1 cellular context compared by ENCODE assay signal in genomic region chr17:7704601-7705268, GRCh38.
TF ChIP-seq lines count a peak whose summit lies in the region.

A gene with protein sequence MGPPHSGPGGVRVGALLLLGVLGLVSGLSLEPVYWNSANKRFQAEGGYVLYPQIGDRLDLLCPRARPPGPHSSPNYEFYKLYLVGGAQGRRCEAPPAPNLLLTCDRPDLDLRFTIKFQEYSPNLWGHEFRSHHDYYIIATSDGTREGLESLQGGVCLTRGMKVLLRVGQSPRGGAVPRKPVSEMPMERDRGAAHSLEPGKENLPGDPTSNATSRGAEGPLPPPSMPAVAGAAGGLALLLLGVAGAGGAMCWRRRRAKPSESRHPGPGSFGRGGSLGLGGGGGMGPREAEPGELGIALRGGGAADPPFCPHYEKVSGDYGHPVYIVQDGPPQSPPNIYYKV (plus strand): TSS chr17:7705202. CDS start chr17:7705599, 397 bp downstream.

TF ChIP-seq in HEK293, 187 proteins besides CTCF, POLR2A, EP300 and RAD21 (continued from another document and continues in another):
- TF ChIP-seq ZNF280D (tag by site-specific recombination; IDR thresholded peaks at IDR 0.05) (no peak), TRIM28 (IDR thresholded peaks at IDR 0.05; ENCODE audit: borderline replicate concordance, low read length) (no peak), ZNF76 (tag by site-specific recombination; IDR thresholded peaks at IDR 0.05; ENCODE audit: borderline replicate concordance, low read depth) (0 out of 2 replicates have a peak, but pooled peaks have one; percentile 67), ZNF2 (tag by site-specific recombination; IDR thresholded peaks at IDR 0.05) (no peak), PRDM4 (tag by site-specific recombination; IDR thresholded peaks at IDR 0.05) (0 out of 2 replicates have a peak, but pooled peaks have one; percentile 21), ZNF571 (tag by site-specific recombination; IDR thresholded peaks at IDR 0.05) (no peak), ZNF16 (tag by site-specific recombination; IDR thresholded peaks at IDR 0.05; ENCODE audit: low read depth) (no peak), ZBTB7A (tag by site-specific recombination; IDR thresholded peaks at IDR 0.05; ENCODE audit: low read depth) (peak; percentile 26; the same call in 1 of the 2 replicates), ZNF777 (tag by site-specific recombination; IDR thresholded peaks at IDR 0.05; ENCODE audit: borderline replicate concordance) (no peak), ZNF10 (tag by site-specific recombination; IDR thresholded peaks at IDR 0.05) (peak; percentile 61; the same call in 1 of the 2 replicates), MYNN (tag by site-specific recombination; IDR thresholded peaks at IDR 0.05; ENCODE audit: borderline replicate concordance) (no peak), BCL11B (tag by site-specific recombination; IDR thresholded peaks at IDR 0.05; ENCODE audit: low read depth) (no peak), OVOL3 (tag by site-specific recombination; IDR thresholded peaks at IDR 0.05) (no peak), ZNF544 (tag by site-specific recombination; IDR thresholded peaks at IDR 0.05) (no peak), ZNF792 (tag by site-specific recombination; IDR thresholded peaks at IDR 0.05) (no peak), ZFHX2 (tag by site-specific recombination; conservative IDR thresholded peaks at IDR 0.05) (peak; percentile 92), WT1 (tag by site-specific recombination; IDR thresholded peaks at IDR 0.05) (peak; percentile 75), ZNF561 (tag by site-specific recombination; IDR thresholded peaks at IDR 0.05; ENCODE audit: borderline replicate concordance) (peak; percentile 88; the same call in 1 of the 2 replicates), ZNF148 (tag by site-specific recombination; IDR thresholded peaks at IDR 0.05; ENCODE audit: borderline replicate concordance) (no peak), ZNF585B (tag by site-specific recombination; IDR thresholded peaks at IDR 0.05) (no peak), ZNF521 (tag by site-specific recombination; IDR thresholded peaks at IDR 0.05) (no peak), YY1 (tag by site-specific recombination; IDR thresholded peaks at IDR 0.05) (0 out of 2 replicates have a peak, but pooled peaks have one; percentile 11), ZNF645 (tag by site-specific recombination; IDR thresholded peaks at IDR 0.05) (no peak), SP2 (tag by site-specific recombination; IDR thresholded peaks at IDR 0.05) (peak; percentile 69), SP3 (tag by site-specific recombination; IDR thresholded peaks at IDR 0.05) (peak; percentile 97), ZSCAN23 (tag by site-specific recombination; IDR thresholded peaks at IDR 0.05) (no peak), ZSCAN16 (tag by site-specific recombination; IDR thresholded peaks at IDR 0.05) (no peak), ZNF510 (tag by site-specific recombination; IDR thresholded peaks at IDR 0.05; ENCODE audit: insufficient replicate concordance) (no peak), ZIC2 (tag by site-specific recombination; IDR thresholded peaks at IDR 0.05) (no peak), ZNF707 (tag by site-specific recombination; IDR thresholded peaks at IDR 0.05) (no peak), SCRT2 (tag by site-specific recombination; IDR thresholded peaks at IDR 0.05) (no peak; the same call in 1 of the 2 replicates)
- TF ChIP-seq, protein P1, sequence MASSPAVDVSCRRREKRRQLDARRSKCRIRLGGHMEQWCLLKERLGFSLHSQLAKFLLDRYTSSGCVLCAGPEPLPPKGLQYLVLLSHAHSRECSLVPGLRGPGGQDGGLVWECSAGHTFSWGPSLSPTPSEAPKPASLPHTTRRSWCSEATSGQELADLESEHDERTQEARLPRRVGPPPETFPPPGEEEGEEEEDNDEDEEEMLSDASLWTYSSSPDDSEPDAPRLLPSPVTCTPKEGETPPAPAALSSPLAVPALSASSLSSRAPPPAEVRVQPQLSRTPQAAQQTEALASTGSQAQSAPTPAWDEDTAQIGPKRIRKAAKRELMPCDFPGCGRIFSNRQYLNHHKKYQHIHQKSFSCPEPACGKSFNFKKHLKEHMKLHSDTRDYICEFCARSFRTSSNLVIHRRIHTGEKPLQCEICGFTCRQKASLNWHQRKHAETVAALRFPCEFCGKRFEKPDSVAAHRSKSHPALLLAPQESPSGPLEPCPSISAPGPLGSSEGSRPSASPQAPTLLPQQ (tag by site-specific recombination; IDR thresholded peaks at IDR 0.05): peak; percentile 87
- TF ChIP-seq, protein P2, sequence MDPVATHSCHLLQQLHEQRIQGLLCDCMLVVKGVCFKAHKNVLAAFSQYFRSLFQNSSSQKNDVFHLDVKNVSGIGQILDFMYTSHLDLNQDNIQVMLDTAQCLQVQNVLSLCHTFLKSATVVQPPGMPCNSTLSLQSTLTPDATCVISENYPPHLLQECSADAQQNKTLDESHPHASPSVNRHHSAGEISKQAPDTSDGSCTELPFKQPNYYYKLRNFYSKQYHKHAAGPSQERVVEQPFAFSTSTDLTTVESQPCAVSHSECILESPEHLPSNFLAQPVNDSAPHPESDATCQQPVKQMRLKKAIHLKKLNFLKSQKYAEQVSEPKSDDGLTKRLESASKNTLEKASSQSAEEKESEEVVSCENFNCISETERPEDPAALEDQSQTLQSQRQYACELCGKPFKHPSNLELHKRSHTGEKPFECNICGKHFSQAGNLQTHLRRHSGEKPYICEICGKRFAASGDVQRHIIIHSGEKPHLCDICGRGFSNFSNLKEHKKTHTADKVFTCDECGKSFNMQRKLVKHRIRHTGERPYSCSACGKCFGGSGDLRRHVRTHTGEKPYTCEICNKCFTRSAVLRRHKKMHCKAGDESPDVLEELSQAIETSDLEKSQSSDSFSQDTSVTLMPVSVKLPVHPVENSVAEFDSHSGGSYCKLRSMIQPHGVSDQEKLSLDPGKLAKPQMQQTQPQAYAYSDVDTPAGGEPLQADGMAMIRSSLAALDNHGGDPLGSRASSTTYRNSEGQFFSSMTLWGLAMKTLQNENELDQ (tag by site-specific recombination; IDR thresholded peaks at IDR 0.05; ENCODE audit: low read depth): no peak
- TF ChIP-seq, protein P3, sequence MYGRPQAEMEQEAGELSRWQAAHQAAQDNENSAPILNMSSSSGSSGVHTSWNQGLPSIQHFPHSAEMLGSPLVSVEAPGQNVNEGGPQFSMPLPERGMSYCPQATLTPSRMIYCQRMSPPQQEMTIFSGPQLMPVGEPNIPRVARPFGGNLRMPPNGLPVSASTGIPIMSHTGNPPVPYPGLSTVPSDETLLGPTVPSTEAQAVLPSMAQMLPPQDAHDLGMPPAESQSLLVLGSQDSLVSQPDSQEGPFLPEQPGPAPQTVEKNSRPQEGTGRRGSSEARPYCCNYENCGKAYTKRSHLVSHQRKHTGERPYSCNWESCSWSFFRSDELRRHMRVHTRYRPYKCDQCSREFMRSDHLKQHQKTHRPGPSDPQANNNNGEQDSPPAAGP (tag by site-specific recombination; IDR thresholded peaks at IDR 0.05): peak; percentile 97
- TF ChIP-seq, protein P4, sequence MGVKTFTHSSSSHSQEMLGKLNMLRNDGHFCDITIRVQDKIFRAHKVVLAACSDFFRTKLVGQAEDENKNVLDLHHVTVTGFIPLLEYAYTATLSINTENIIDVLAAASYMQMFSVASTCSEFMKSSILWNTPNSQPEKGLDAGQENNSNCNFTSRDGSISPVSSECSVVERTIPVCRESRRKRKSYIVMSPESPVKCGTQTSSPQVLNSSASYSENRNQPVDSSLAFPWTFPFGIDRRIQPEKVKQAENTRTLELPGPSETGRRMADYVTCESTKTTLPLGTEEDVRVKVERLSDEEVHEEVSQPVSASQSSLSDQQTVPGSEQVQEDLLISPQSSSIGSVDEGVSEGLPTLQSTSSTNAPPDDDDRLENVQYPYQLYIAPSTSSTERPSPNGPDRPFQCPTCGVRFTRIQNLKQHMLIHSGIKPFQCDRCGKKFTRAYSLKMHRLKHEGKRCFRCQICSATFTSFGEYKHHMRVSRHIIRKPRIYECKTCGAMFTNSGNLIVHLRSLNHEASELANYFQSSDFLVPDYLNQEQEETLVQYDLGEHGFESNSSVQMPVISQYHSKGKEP (tag by site-specific recombination; IDR thresholded peaks at IDR 0.05): peak; percentile 42
- TF ChIP-seq, protein P5, sequence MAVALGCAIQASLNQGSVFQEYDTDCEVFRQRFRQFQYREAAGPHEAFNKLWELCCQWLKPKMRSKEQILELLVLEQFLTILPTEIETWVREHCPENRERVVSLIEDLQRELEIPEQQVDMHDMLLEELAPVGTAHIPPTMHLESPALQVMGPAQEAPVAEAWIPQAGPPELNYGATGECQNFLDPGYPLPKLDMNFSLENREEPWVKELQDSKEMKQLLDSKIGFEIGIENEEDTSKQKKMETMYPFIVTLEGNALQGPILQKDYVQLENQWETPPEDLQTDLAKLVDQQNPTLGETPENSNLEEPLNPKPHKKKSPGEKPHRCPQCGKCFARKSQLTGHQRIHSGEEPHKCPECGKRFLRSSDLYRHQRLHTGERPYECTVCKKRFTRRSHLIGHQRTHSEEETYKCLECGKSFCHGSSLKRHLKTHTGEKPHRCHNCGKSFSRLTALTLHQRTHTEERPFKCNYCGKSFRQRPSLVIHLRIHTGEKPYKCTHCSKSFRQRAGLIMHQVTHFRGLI (tag by site-specific recombination; IDR thresholded peaks at IDR 0.05): no peak
- TF ChIP-seq, protein P6, sequence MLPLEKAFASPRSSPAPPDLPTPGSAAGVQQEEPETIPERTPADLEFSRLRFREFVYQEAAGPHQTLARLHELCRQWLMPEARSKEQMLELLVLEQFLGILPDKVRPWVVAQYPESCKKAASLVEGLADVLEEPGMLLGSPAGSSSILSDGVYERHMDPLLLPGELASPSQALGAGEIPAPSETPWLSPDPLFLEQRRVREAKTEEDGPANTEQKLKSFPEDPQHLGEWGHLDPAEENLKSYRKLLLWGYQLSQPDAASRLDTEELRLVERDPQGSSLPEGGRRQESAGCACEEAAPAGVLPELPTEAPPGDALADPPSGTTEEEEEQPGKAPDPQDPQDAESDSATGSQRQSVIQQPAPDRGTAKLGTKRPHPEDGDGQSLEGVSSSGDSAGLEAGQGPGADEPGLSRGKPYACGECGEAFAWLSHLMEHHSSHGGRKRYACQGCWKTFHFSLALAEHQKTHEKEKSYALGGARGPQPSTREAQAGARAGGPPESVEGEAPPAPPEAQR (tag by site-specific recombination; IDR thresholded peaks at IDR 0.05): peak; percentile 52; the same call in 1 of the 2 replicates
